In genomic region chr3:25823314-25823713, GRCh38 we compare ENCODE assay signal across 27 cellular contexts.
"Had no signal": no experiment of that assay in that cellular context is flagged by ENCODE, and none has a peak within 500 bp of the region (broad histone marks: within the 10 kb centered on the region; RNA-seq: fewer than 3 reads in every experiment).

No MANE protein-coding gene starts in this region.

- H3K9me3 Mint-ChIP-seq: effector memory CD8-positive, alpha-beta T cell; naive B cell; natural killer cell treated with Interleukin-12 subunit alpha and Interleukin-12 subunit beta and Interleukin-15 and Interleukin-18, amount 100 ng/mL, for 72 hours; neural crest cell; stimulated activated memory B cell treated with anti-CD40 and anti-IgM and Interleukin-4, amounts not matched to agents 10 μg/mL and 1 μg/mL and 100 μg/mL, for 72 hours had no signal

- DNase-seq: cortex of kidney; effector memory CD8-positive, alpha-beta T cell; erythroblast; esophagus squamous epithelium; left cardiac atrium; left lung; mesenchymal stem cell; mucosa of descending colon; naive B cell; stimulated activated CD4-positive, alpha-beta T cell treated with anti-CD3 and anti-CD28 coated beads, Interleukin-2, amount 100 ng/mL, for 24 hours; stimulated activated CD4-positive, alpha-beta T cell treated with anti-CD3 and anti-CD28 coated beads, Interleukin-4, amount 100 ng/mL, for 24 hours; stimulated activated naive CD8-positive, alpha-beta T cell treated with anti-CD3 and anti-CD28 coated beads, Interleukin-15, Interleukin-2, amounts not matched to agents 100 U/mL and 50 U/mL, for 24 hours; substantia nigra; testis; tibial artery had no signal

- H3K79me2 ChIP-seq: parathyroid adenoma had no signal

- H3K9me3 ChIP-seq: esophagus squamous epithelium, left lung, mucosa of descending colon, neutrophil, testis, tibial artery had no signal

- H3K4me3 Mint-ChIP-seq: effector memory CD8-positive, alpha-beta T cell; mesothelial cell of epicardium; naive B cell; natural killer cell treated with Interleukin-12 subunit alpha and Interleukin-12 subunit beta and Interleukin-15 and Interleukin-18, amount 100 ng/mL, for 72 hours; neural crest cell; stimulated activated memory B cell treated with anti-CD40 and anti-IgM and Interleukin-4, amounts not matched to agents 10 μg/mL and 1 μg/mL and 100 μg/mL, for 72 hours; type B pancreatic cell had no signal

- H3K27ac Mint-ChIP-seq: effector memory CD8-positive, alpha-beta T cell; mesothelial cell of epicardium; natural killer cell treated with Interleukin-12 subunit alpha and Interleukin-12 subunit beta and Interleukin-15 and Interleukin-18, amount 100 ng/mL, for 72 hours; progenitor cell of endocrine pancreas; stimulated activated memory B cell treated with anti-CD40 and anti-IgM and Interleukin-4, amounts not matched to agents 10 μg/mL and 1 μg/mL and 100 μg/mL, for 72 hours; type B pancreatic cell had no signal

- H3K4me3 ChIP-seq: esophagus squamous epithelium, left lung, mucosa of descending colon, testis, tibial artery had no signal

- H2AFZ ChIP-seq: parathyroid adenoma had no signal

- H3K27ac ChIP-seq: esophagus squamous epithelium, left lung, neutrophil, parathyroid adenoma, testis, tibial artery had no signal

- H3K4me1 Mint-ChIP-seq: neural crest cell; stimulated activated memory B cell treated with anti-CD40 and anti-IgM and Interleukin-4, amounts not matched to agents 10 μg/mL and 1 μg/mL and 100 μg/mL, for 72 hours had no signal

- H3K27me3 Mint-ChIP-seq: progenitor cell of endocrine pancreas; stimulated activated memory B cell treated with anti-CD40 and anti-IgM and Interleukin-4, amounts not matched to agents 10 μg/mL and 1 μg/mL and 100 μg/mL, for 72 hours had no signal

- ATAC-seq: effector memory CD8-positive, alpha-beta T cell; left cardiac atrium; left lung; mucosa of descending colon; natural killer cell treated with Interleukin-12 subunit alpha and Interleukin-12 subunit beta and Interleukin-15 and Interleukin-18, amount 100 ng/mL, for 72 hours; sciatic nerve; stimulated activated memory B cell treated with anti-CD40 and anti-IgM and Interleukin-4, amounts not matched to agents 10 μg/mL and 1 μg/mL and 100 μg/mL, for 72 hours; stimulated activated naive CD8-positive, alpha-beta T cell treated with anti-CD3 and anti-CD28 coated beads, Interleukin-15, Interleukin-2, amounts not matched to agents 100 U/mL and 50 U/mL, for 24 hours had no signal

- H3K36me3 Mint-ChIP-seq: naive B cell; natural killer cell treated with Interleukin-12 subunit alpha and Interleukin-12 subunit beta and Interleukin-15 and Interleukin-18, amount 100 ng/mL, for 72 hours; stimulated activated memory B cell treated with anti-CD40 and anti-IgM and Interleukin-4, amounts not matched to agents 10 μg/mL and 1 μg/mL and 100 μg/mL, for 72 hours; type B pancreatic cell had no signal

- H3K4me1 ChIP-seq: esophagus squamous epithelium, left lung, parathyroid adenoma, testis, tibial artery had no signal

- H3K9ac ChIP-seq: parathyroid adenoma had no signal

- H3K36me3 ChIP-seq: esophagus squamous epithelium, left lung, neutrophil, tibial artery had no signal

- H3K27me3 ChIP-seq: esophagus squamous epithelium, left lung, neutrophil, testis, tibial artery had no signal

- FAIRE-seq: endometrium, frontal cortex, islet of Langerhans had no signal
